28 cellular contexts compared by ENCODE assay signal in genomic region chr7:30069096-30069867, GRCh38.
"Had no signal": no experiment of that assay in that cellular context is flagged by ENCODE, and none has a peak within 500 bp of the region (broad histone marks: within the 10 kb centered on the region; RNA-seq: fewer than 3 reads in every experiment).

No MANE protein-coding gene starts in this region.

- H3K27me3 Mint-ChIP-seq: activated naive CD8-positive, alpha-beta T cell treated with anti-CD3 and anti-CD28 coated beads, Interleukin-2, amount 10 ng/mL, durations not matched to agents 7 days and 5 days had no signal

- DNase-seq: activated CD4-positive, alpha-beta T cell treated with anti-CD3 and anti-CD28 coated beads for 48 hours; activated CD4-positive, alpha-beta T cell treated with anti-CD3 and anti-CD28 coated beads, Interleukin-2, amount 50 U/mL, for 4 hours; activated CD8-positive, alpha-beta memory T cell treated with anti-CD3 and anti-CD28 coated beads, Interleukin-2, amount 50 U/mL, for 48 hours; activated CD8-positive, alpha-beta T cell treated with anti-CD3 and anti-CD28 coated beads, Interleukin-2, amount 10 ng/mL, durations not matched to agents 7 days and 5 days; activated naive CD4-positive, alpha-beta T cell treated with anti-CD3 and anti-CD28 coated beads, Interleukin-2, amount 50 U/mL, for 16 hours; activated naive CD8-positive, alpha-beta T cell treated with anti-CD3 and anti-CD28 coated beads, Interleukin-2, amount 10 ng/mL, durations not matched to agents 7 days and 5 days; activated T-cell treated with anti-CD3 and anti-CD28 coated beads, Interleukin-2, amount 50 U/mL, for 1 hour; adrenal gland; anterior cingulate cortex; body of pancreas; central memory CD4-positive, alpha-beta T cell; KG1; NCI-H1048; NCI-H1930; NCI-H2107; NCI-H2171 treated with DMSO at 0.1 percent for 48 hours; NCI-H226; NCI-H510A; NCI-H526 treated with DMSO at 0.1 percent for 48 hours; NK-92 treated with Interleukin-12 subunit alpha and Interleukin-12 subunit beta, amount 100 ng/mL, for 24 hours; OCI-M1; RPMI8226; T-helper 1 cell had no signal

- H3K9me3 Mint-ChIP-seq: activated naive CD8-positive, alpha-beta T cell treated with anti-CD3 and anti-CD28 coated beads, Interleukin-2, amount 10 ng/mL, durations not matched to agents 7 days and 5 days had no signal

- H3K9me3 ChIP-seq: adrenal gland, body of pancreas had no signal

- H3K4me1 ChIP-seq: adrenal gland had no signal

- H3K27ac Mint-ChIP-seq: activated CD8-positive, alpha-beta T cell treated with anti-CD3 and anti-CD28 coated beads, Interleukin-2, amount 10 ng/mL, durations not matched to agents 7 days and 5 days; activated naive CD8-positive, alpha-beta T cell treated with anti-CD3 and anti-CD28 coated beads, Interleukin-2, amount 10 ng/mL, durations not matched to agents 7 days and 5 days had no signal

- H3K4me1 Mint-ChIP-seq: activated naive CD8-positive, alpha-beta T cell treated with anti-CD3 and anti-CD28 coated beads, Interleukin-2, amount 10 ng/mL, durations not matched to agents 7 days and 5 days had no signal

- ATAC-seq: activated CD4-positive, CD25-positive, alpha-beta regulatory T cell treated with anti-CD3 and anti-CD28 coated beads, Interleukin-2, amount 50 U/mL, for 24 hours; activated CD8-positive, alpha-beta T cell treated with anti-CD3 and anti-CD28 coated beads, Interleukin-2, amount 10 ng/mL, durations not matched to agents 7 days and 5 days; body of pancreas; Panc1; Right ventricle myocardium inferior had no signal

- H3K4me3 ChIP-seq: adrenal gland, body of pancreas, SK-N-MC had no signal

- H3K4me3 Mint-ChIP-seq: activated CD8-positive, alpha-beta T cell treated with anti-CD3 and anti-CD28 coated beads, Interleukin-2, amount 10 ng/mL, durations not matched to agents 7 days and 5 days; activated naive CD8-positive, alpha-beta T cell treated with anti-CD3 and anti-CD28 coated beads, Interleukin-2, amount 10 ng/mL, durations not matched to agents 7 days and 5 days had no signal

- H3K27ac ChIP-seq: adrenal gland, body of pancreas, SK-N-MC, VCaP had no signal

- H3K36me3 ChIP-seq: adrenal gland had no signal

- H3K27me3 ChIP-seq: adrenal gland, body of pancreas had no signal
